Comparison of ENCODE assay signal across 16 cellular contexts in genomic region chr12:34107781-34108404, GRCh38.
DNase-seq lines count a peak whose midpoint lies in the region; ATAC-seq and TF ChIP-seq lines count a peak whose summit lies in the region.
"Had no signal": no experiment of that assay in that cellular context is flagged by ENCODE, and none has a peak within 500 bp of the region (broad histone marks: within the 10 kb centered on the region; RNA-seq: fewer than 3 reads in every experiment).

No MANE protein-coding gene starts in this region.

- H4K20me1 ChIP-seq in GM23338 (replicated peaks; ENCODE audit: insufficient read depth): no peaks in the 10 kb centered on the region

- peaks cover 79% of the 10 kb centered on the region for H3K9me3 Mint-ChIP-seq in GM23338
- no peaks in the 10 kb centered on the region for H3K9me3 Mint-ChIP-seq in stimulated activated memory B cell treated with anti-CD40 and anti-IgM and Interleukin-4, amounts not matched to agents 10 μg/mL and 1 μg/mL and 100 μg/mL, for 72 hours

- peak overlapping the region; percentile 52 for H3K4me3 ChIP-seq in GM23338
- H3K4me3 ChIP-seq in RWPE2 (ENCODE audit: severe bottlenecking): no peak overlapping the region
- H3K4me3 ChIP-seq: HAP-1 had no signal

- no peaks in the 10 kb centered on the region for H3K9me3 ChIP-seq in RWPE2 (ENCODE audit: severe bottlenecking)
- H3K9me3 ChIP-seq: HAP-1 had no signal

- peaks cover 25% of the 10 kb centered on the region for H3K27me3 ChIP-seq in GM23338 (ENCODE audit: insufficient read depth)
- H3K27me3 ChIP-seq in RWPE2 (ENCODE audit: insufficient read depth, poor library complexity, severe bottlenecking): peaks cover 17% of the 10 kb centered on the region

- H2AFZ ChIP-seq in GM23338: peak overlapping the region; percentile 63; the same call in 1 of the 2 replicates

- in situ Hi-C loops in GM13977 (cut with MboI; ENCODE audit: low pct_unique_long_range_greater_than_20kb, low sequenced_read_pairs, unreplicated experiment): loop anchor here (25.0 kb wide), 1 partner anchor 104 kb away; no protein-coding TSS in a partner anchor

- H3K36me3 ChIP-seq in GM23338 (ENCODE audit: insufficient read depth) (no peaks in the 10 kb centered on the region), RWPE2 (ENCODE audit: low read depth) (no peaks in the 10 kb centered on the region)
- H3K36me3 ChIP-seq: HAP-1 had no signal

- no peaks in the 10 kb centered on the region for H3K79me2 ChIP-seq in GM23338 (replicated peaks; ENCODE audit: insufficient read depth)

- H3K4me2 ChIP-seq in GM23338: peak overlapping the region; percentile 65; the same call in 1 of the 2 replicates

- peak; percentile 59 for ATAC-seq in GM23338
- ATAC-seq in RWPE2 (ENCODE audit: low read depth): peak; percentile 45
- peak; percentile 3 for ATAC-seq in stimulated activated memory B cell treated with anti-CD40 and anti-IgM and Interleukin-4, amounts not matched to agents 10 μg/mL and 1 μg/mL and 100 μg/mL, for 72 hours
- no peak for ATAC-seq in HG03097 (IDR thresholded peaks at IDR 0.05; ENCODE audit: low FRiP score, unreplicated experiment)

- H3K27me3 Mint-ChIP-seq in GM23338 (ENCODE audit: insufficient read depth, low read depth, poor library complexity): no peaks in the 10 kb centered on the region
- H3K27me3 Mint-ChIP-seq in stimulated activated memory B cell treated with anti-CD40 and anti-IgM and Interleukin-4, amounts not matched to agents 10 μg/mL and 1 μg/mL and 100 μg/mL, for 72 hours: peaks cover 46% of the 10 kb centered on the region

- peaks cover 27% of the 10 kb centered on the region for H3K36me3 Mint-ChIP-seq in GM23338 (ENCODE audit: low read depth)
- no peaks in the 10 kb centered on the region for H3K36me3 Mint-ChIP-seq in stimulated activated memory B cell treated with anti-CD40 and anti-IgM and Interleukin-4, amounts not matched to agents 10 μg/mL and 1 μg/mL and 100 μg/mL, for 72 hours
- H3K36me3 Mint-ChIP-seq: CD14-positive monocyte had no signal

- H3K27ac ChIP-seq in GM23338 (ENCODE audit: low read depth) (no peak overlapping the region), RWPE2 (ENCODE audit: poor library complexity, severe bottlenecking) (no peak overlapping the region)

- no peak overlapping the region for H3K4me3 Mint-ChIP-seq in GM23338
- no peak overlapping the region for H3K4me3 Mint-ChIP-seq in stimulated activated memory B cell treated with anti-CD40 and anti-IgM and Interleukin-4, amounts not matched to agents 10 μg/mL and 1 μg/mL and 100 μg/mL, for 72 hours

- DNase-seq in GM23338 (ENCODE audit: low spot score): peak; percentile 30
- no peak for DNase-seq in RWPE2 (ENCODE audit: low spot score)
- DNase-seq in islet precursor cell: peak; percentile 49
- no peak for DNase-seq in NCI-H226
- no peak for DNase-seq in GM13977 (ENCODE audit: low spot score)
- DNase-seq: ACHN, AML-193, COR-L47, NCI-H187, NCI-H345, NCI-H526, SIG-M5 had no signal

- H3K9me2 ChIP-seq in GM23338 (ENCODE audit: insufficient read depth): no peaks in the 10 kb centered on the region

- no peak overlapping the region for H3K27ac Mint-ChIP-seq in GM23338
- no peak overlapping the region for H3K27ac Mint-ChIP-seq in stimulated activated memory B cell treated with anti-CD40 and anti-IgM and Interleukin-4, amounts not matched to agents 10 μg/mL and 1 μg/mL and 100 μg/mL, for 72 hours
- H3K27ac Mint-ChIP-seq: CD14-positive monocyte had no signal

- TF ChIP-seq CTCF in GM23338 (conservative IDR thresholded peaks at IDR 0.05; ENCODE audit: low read depth in 2 of 2) (no peak), RWPE2 (IDR thresholded peaks at IDR 0.05; ENCODE audit: poor library complexity, severe bottlenecking) (no peak), GM13977 (IDR thresholded peaks at IDR 0.05; ENCODE audit: extremely low read depth, insufficient read depth, missing control alignments) (no peak)

- H3F3A ChIP-seq in GM23338 (replicated peaks; ENCODE audit: low read depth): no peaks in the 10 kb centered on the region

- no peaks in the 10 kb centered on the region for H3K4me1 ChIP-seq in GM23338 (ENCODE audit: insufficient read depth)
- H3K4me1 ChIP-seq in RWPE2 (ENCODE audit: insufficient read depth, poor library complexity, severe bottlenecking): no peaks in the 10 kb centered on the region
- H3K4me1 ChIP-seq: HAP-1 had no signal

- H3K4me1 Mint-ChIP-seq in GM23338: no peaks in the 10 kb centered on the region
- H3K4me1 Mint-ChIP-seq in stimulated activated memory B cell treated with anti-CD40 and anti-IgM and Interleukin-4, amounts not matched to agents 10 μg/mL and 1 μg/mL and 100 μg/mL, for 72 hours: no peaks in the 10 kb centered on the region
- H3K4me1 Mint-ChIP-seq: CD14-positive monocyte had no signal

TF ChIP-seq in GM23338, 12 proteins besides CTCF, POLR2A, EP300 and RAD21:
- no peak for TF ChIP-seq EZH2phosphoT487 (IDR thresholded peaks at IDR 0.05; ENCODE audit: unreplicated experiment)
TF ChIP-seq in GM23338: peak in this region for 0.

Comparison
In these comparisons a context has a peak if more than half of its experiments do, and no peak if none do; other contexts are left out.
1. DNase-seq: peak in GM23338 (single experiment) and islet precursor cell (single experiment); none in RWPE2 (single experiment), NCI-H226 (single experiment) and GM13977 (single experiment).